Comparison of ENCODE assay signal across 32 cellular contexts in genomic region chr1:200329208-200329882, GRCh38.
"Had no signal": no experiment of that assay in that cellular context is flagged by ENCODE, and none has a peak within 500 bp of the region (broad histone marks: within the 10 kb centered on the region; RNA-seq: fewer than 3 reads in every experiment).

No MANE protein-coding gene starts in this region.

- H3K27ac ChIP-seq: ascending aorta, cardiac muscle cell, SJSA1 had no signal

- H3K36me3 Mint-ChIP-seq: activated naive CD4-positive, alpha-beta T cell treated with anti-CD3 and anti-CD28 coated beads, Interleukin-2, amount 50 U/mL, for 24 hours; activated naive CD8-positive, alpha-beta T cell treated with anti-CD3 and anti-CD28 coated beads, Interleukin-2, amount 10 ng/mL, durations not matched to agents 7 days and 5 days had no signal

- H3K4me3 Mint-ChIP-seq: activated CD4-positive, alpha-beta T cell treated with anti-CD3 and anti-CD28 coated beads for 36 hours; activated CD4-positive, alpha-beta T cell treated with anti-CD3 and anti-CD28 coated beads, Interleukin-2, amount 10 ng/mL, durations not matched to agents 7 days and 5 days; activated CD8-positive, alpha-beta T cell treated with anti-CD3 and anti-CD28 coated beads, Interleukin-2, amount 10 ng/mL, durations not matched to agents 7 days and 5 days; activated naive CD4-positive, alpha-beta T cell treated with anti-CD3 and anti-CD28 coated beads, Interleukin-2, amount 50 U/mL, for 24 hours; activated naive CD8-positive, alpha-beta T cell treated with anti-CD3 and anti-CD28 coated beads, Interleukin-2, amount 10 ng/mL, durations not matched to agents 7 days and 5 days; activated T-cell treated with anti-CD3 and anti-CD28 coated beads, Interleukin-2, amount 50 U/mL, for 24 hours; T-helper 1 cell treated with Interleukin-12 subunit alpha and Interleukin-12 subunit beta and Interleukin-4 antibody, amounts not matched to agents 30 μg/mL and 1 μg/mL, for 36 hours; T-helper 2 cell treated with Interferon-gamma antibody and Interleukin-4, amounts not matched to agents 5 μg/mL and 100 μg/mL, for 36 hours had no signal

- H3K9me3 ChIP-seq: ascending aorta, SJSA1, SK-N-SH had no signal

- DNase-seq: activated CD4-positive, alpha-beta T cell treated with anti-CD3 and anti-CD28 coated beads for 36 hours; activated CD4-positive, alpha-beta T cell treated with anti-CD3 and anti-CD28 coated beads, Interleukin-2, amount 10 ng/mL, durations not matched to agents 7 days and 5 days; activated CD4-positive, alpha-beta T cell treated with anti-CD3 and anti-CD28 coated beads, Interleukin-2, amount 50 U/mL, for 48 hours; activated CD8-positive, alpha-beta T cell treated with anti-CD3 and anti-CD28 coated beads, Interleukin-2, amount 10 ng/mL, durations not matched to agents 7 days and 5 days; activated gamma-delta T cell; activated naive CD4-positive, alpha-beta T cell treated with Interleukin-2 at 50 U/mL for 16 hours; activated naive CD8-positive, alpha-beta T cell treated with anti-CD3 and anti-CD28 coated beads, Interleukin-2, amount 10 ng/mL, durations not matched to agents 7 days and 5 days; activated T-cell treated with anti-CD3 and anti-CD28 coated beads, Interleukin-2, amount 50 U/mL, for 24 hours; amygdala; Kasumi-1; MG63; NCI-H1048; NCI-H1105 treated with DMSO at 0.1 percent for 48 hours; NCI-H1436; NCI-H1694; NCI-H1930; NCI-H2081 treated with DMSO at 0.1 percent for 48 hours; NCI-H226; NCI-H446 treated with DMSO at 0.1 percent for 48 hours; NCI-H524; SHP77 treated with DMSO at 0.1 percent for 48 hours; SK-N-SH had no signal

- H3K36me3 ChIP-seq: ascending aorta, cardiac muscle cell, MG63, SJSA1 had no signal

- H3K4me2 ChIP-seq: SK-N-SH had no signal

- H3K9ac ChIP-seq: SK-N-SH had no signal

- H3K4me1 ChIP-seq: ascending aorta had no signal

- FAIRE-seq: TTC549 had no signal

- H3K9me3 Mint-ChIP-seq: activated CD4-positive, alpha-beta T cell treated with anti-CD3 and anti-CD28 coated beads, Interleukin-2, amount 10 ng/mL, durations not matched to agents 7 days and 5 days; activated naive CD4-positive, alpha-beta T cell treated with anti-CD3 and anti-CD28 coated beads, Interleukin-2, amount 50 U/mL, for 24 hours; activated naive CD8-positive, alpha-beta T cell treated with anti-CD3 and anti-CD28 coated beads, Interleukin-2, amount 10 ng/mL, durations not matched to agents 7 days and 5 days; activated T-cell treated with anti-CD3 and anti-CD28 coated beads, Interleukin-2, amount 50 U/mL, for 24 hours; activated T-helper 2 cell treated with anti-CD3 and anti-CD28 coated beads, Interferon-gamma antibody, Interleukin-2, Interleukin-4, amounts not matched to agents 10 μg/mL and 5 μg/mL and 100 μg/mL, durations not matched to agents 14 hours and 24 hours and 36 hours; T-helper 1 cell treated with Interleukin-12 subunit alpha and Interleukin-12 subunit beta and Interleukin-4 antibody, amounts not matched to agents 30 μg/mL and 1 μg/mL, for 36 hours; T-helper 2 cell treated with Interferon-gamma antibody and Interleukin-4, amounts not matched to agents 5 μg/mL and 100 μg/mL, for 36 hours had no signal

- ATAC-seq: activated CD4-positive, alpha-beta T cell treated with anti-CD3 and anti-CD28 coated beads for 36 hours; activated CD4-positive, CD25-positive, alpha-beta regulatory T cell treated with anti-CD3 and anti-CD28 coated beads, Interleukin-2, amount 50 U/mL, for 24 hours; activated CD8-positive, alpha-beta T cell treated with anti-CD3 and anti-CD28 coated beads, Interleukin-2, amount 10 ng/mL, durations not matched to agents 7 days and 5 days; Panc1 had no signal

- H3K27me3 ChIP-seq: ascending aorta, MG63, SJSA1 had no signal

- H3K4me3 ChIP-seq: ascending aorta, cardiac muscle cell, MG63, SJSA1 had no signal

- H3K27ac Mint-ChIP-seq: activated CD4-positive, alpha-beta T cell treated with anti-CD3 and anti-CD28 coated beads for 36 hours; activated CD4-positive, alpha-beta T cell treated with anti-CD3 and anti-CD28 coated beads, Interleukin-2, amount 10 ng/mL, durations not matched to agents 7 days and 5 days; activated CD8-positive, alpha-beta T cell treated with anti-CD3 and anti-CD28 coated beads, Interleukin-2, amount 10 ng/mL, durations not matched to agents 7 days and 5 days; activated naive CD4-positive, alpha-beta T cell treated with anti-CD3 and anti-CD28 coated beads, Interleukin-2, amount 50 U/mL, for 24 hours; activated naive CD8-positive, alpha-beta T cell treated with anti-CD3 and anti-CD28 coated beads, Interleukin-2, amount 10 ng/mL, durations not matched to agents 7 days and 5 days; activated T-cell treated with anti-CD3 and anti-CD28 coated beads, Interleukin-2, amount 50 U/mL, for 24 hours; activated T-helper 2 cell treated with anti-CD3 and anti-CD28 coated beads, Interferon-gamma antibody, Interleukin-2, Interleukin-4, amounts not matched to agents 10 μg/mL and 5 μg/mL and 100 μg/mL, durations not matched to agents 14 hours and 24 hours and 36 hours; T-helper 1 cell treated with Interleukin-12 subunit alpha and Interleukin-12 subunit beta and Interleukin-4 antibody, amounts not matched to agents 30 μg/mL and 1 μg/mL, for 36 hours; T-helper 2 cell treated with Interferon-gamma antibody and Interleukin-4, amounts not matched to agents 5 μg/mL and 100 μg/mL, for 36 hours had no signal

- H3K4me1 Mint-ChIP-seq: activated CD4-positive, alpha-beta T cell treated with anti-CD3 and anti-CD28 coated beads for 36 hours; activated CD4-positive, alpha-beta T cell treated with anti-CD3 and anti-CD28 coated beads, Interleukin-2, amount 10 ng/mL, durations not matched to agents 7 days and 5 days; activated naive CD4-positive, alpha-beta T cell treated with anti-CD3 and anti-CD28 coated beads, Interleukin-2, amount 50 U/mL, for 24 hours had no signal
